ENCODE assay signal across 11 cellular contexts in genomic region chr9:110426052-110426709, GRCh38.
A peak's percentile ranks its signal among the peaks of the same experiment; 100 is the strongest.
DNase-seq lines count a peak whose midpoint lies in the region; ATAC-seq and TF ChIP-seq lines count a peak whose summit lies in the region.
"Had no signal": no experiment of that assay in that cellular context is flagged by ENCODE, and none has a peak within 500 bp of the region (broad histone marks: within the 10 kb centered on the region; RNA-seq: fewer than 3 reads in every experiment).

No MANE protein-coding gene starts in this region.

- H3K4me1 ChIP-seq in OCI-LY7 (ENCODE audit: insufficient read depth, low read length, poor library complexity, severe bottlenecking): no peaks in the 10 kb centered on the region

- no peaks in the 10 kb centered on the region for H3K36me3 Mint-ChIP-seq in WTC11

- H3K4me1 Mint-ChIP-seq in WTC11: no peaks in the 10 kb centered on the region

- no peaks in the 10 kb centered on the region for H3K9me3 Mint-ChIP-seq in WTC11
- H3K9me3 Mint-ChIP-seq: activated T-cell treated with anti-CD3 and anti-CD28 coated beads, Interleukin-2, amount 50 U/mL, for 72 hours had no signal

- H3K4me3 Mint-ChIP-seq in WTC11: no peak overlapping the region
- H3K4me3 Mint-ChIP-seq: activated T-cell treated with anti-CD3 and anti-CD28 coated beads, Interleukin-2, amount 50 U/mL, for 72 hours had no signal

- H3K4me3 ChIP-seq in OCI-LY7 (ENCODE audit: low read depth, low read length, poor library complexity, severe bottlenecking) (no peak overlapping the region), epithelial cell of esophagus (ENCODE audit: low read length) (no peak overlapping the region)

- no peaks in the 10 kb centered on the region for H3K27me3 Mint-ChIP-seq in WTC11 (ENCODE audit: low read depth)

- H3K9me2 ChIP-seq in OCI-LY7 (ENCODE audit: insufficient read depth, low read length): no peaks in the 10 kb centered on the region

- no peak overlapping the region for H2AFZ ChIP-seq in OCI-LY7 (ENCODE audit: low read length)

- CTCF ChIA-PET in OCI-LY7 (lab: Charles Lee; ENCODE audit: unreplicated experiment) (no interaction called here), WTC11 (lab: Charles Lee) (no interaction called here)

- DNase-seq in NCI-H1105 treated with DMSO at 0.1 percent for 48 hours (lab: John Stamatoyannopoulos, UW): peak; percentile 28
- no peak for DNase-seq in NCI-H1105 (lab: John Stamatoyannopoulos, UW)
- no peak for DNase-seq in OCI-LY7 (ENCODE audit: low spot score)
- peak; percentile 52 for DNase-seq in epithelial cell of esophagus (ENCODE audit: low read depth)
- peak; percentile 51 for DNase-seq in renal cortical epithelial cell (ENCODE audit: low read depth)
- no peak for DNase-seq in NCI-H69 (lab: John Stamatoyannopoulos, UW)
- no peak for DNase-seq in WTC11 (ENCODE audit: low spot score)
- DNase-seq: activated T-cell treated with anti-CD3 and anti-CD28 coated beads, Interleukin-2, amount 50 U/mL, for 72 hours; MV-4-11 had no signal

- H3K27ac ChIP-seq in OCI-LY7 (ENCODE audit: low read depth, low read length, poor library complexity, severe bottlenecking): no peak overlapping the region
- H3K27ac ChIP-seq: neutrophil had no signal

- no peaks in the 10 kb centered on the region for H4K20me1 ChIP-seq in OCI-LY7 (ENCODE audit: insufficient read depth, low read length)

- POLR2A ChIA-PET in OCI-LY7 (lab: Charles Lee) (no interaction called here), WTC11 (lab: Charles Lee) (no interaction called here)

- no peaks in the 10 kb centered on the region for H3K9me3 ChIP-seq in OCI-LY7 (ENCODE audit: low read length)
- H3K9me3 ChIP-seq: neutrophil had no signal

- no peak overlapping the region for H3K27ac Mint-ChIP-seq in WTC11
- H3K27ac Mint-ChIP-seq: activated T-cell treated with anti-CD3 and anti-CD28 coated beads, Interleukin-2, amount 50 U/mL, for 72 hours had no signal

- no peaks in the 10 kb centered on the region for H3K36me3 ChIP-seq in OCI-LY7 (ENCODE audit: insufficient read depth, low read length)
- H3K36me3 ChIP-seq: neutrophil had no signal

- H3K4me2 ChIP-seq in OCI-LY7 (ENCODE audit: low read length): no peak overlapping the region

- TF ChIP-seq CTCF in OCI-LY7 (conservative IDR thresholded peaks at IDR 0.05; ENCODE audit: low read length): peak; percentile 57
- peak; percentile 48 for TF ChIP-seq CTCF in epithelial cell of esophagus (IDR thresholded peaks at IDR 0.05; ENCODE audit: insufficient read depth, low read depth, low read length, missing control alignments)
- TF ChIP-seq CTCF in WTC11 (IDR thresholded peaks at IDR 0.05): no peak

- H3K79me2 ChIP-seq in OCI-LY7 (ENCODE audit: insufficient read depth, low read depth, low read length): no peaks in the 10 kb centered on the region

- intact Hi-C loops in OCI-LY7 (cut with micrococcal nuclease; ENCODE audit: unreplicated experiment): loop anchor here (5.0 kb wide), 1 partner anchor 196 kb away; no protein-coding TSS in a partner anchor

- BruUV-seq in OCI-LY7 (replicated peaks; lab: Mats Ljungman, UMichigan): no TSS peak

- ATAC-seq in WTC11 (no peak), GM21360 (IDR thresholded peaks at IDR 0.05; ENCODE audit: unreplicated experiment) (no peak)
- ATAC-seq: activated T-cell treated with anti-CD3 and anti-CD28 coated beads, Interleukin-2, amount 50 U/mL, for 72 hours had no signal

TF ChIP-seq in WTC11, 78 proteins besides CTCF, POLR2A, EP300 and RAD21:
- TF ChIP-seq ZNF219 (CRISPR knock-in tag; IDR thresholded peaks at IDR 0.05; ENCODE audit: borderline replicate concordance) (no peak), TCF7 (CRISPR knock-in tag; IDR thresholded peaks at IDR 0.05; ENCODE audit: low read depth) (no peak), ZNF317 (CRISPR knock-in tag; IDR thresholded peaks at IDR 0.05; ENCODE audit: borderline replicate concordance, low read depth) (no peak), CBFB (CRISPR knock-in tag; IDR thresholded peaks at IDR 0.05; ENCODE audit: low read depth) (no peak), USF2 (CRISPR knock-in tag; IDR thresholded peaks at IDR 0.05) (no peak), GTF2I (CRISPR knock-in tag; conservative IDR thresholded peaks at IDR 0.05) (no peak), ZNF416 (CRISPR knock-in tag; IDR thresholded peaks at IDR 0.05) (no peak), MLX (CRISPR knock-in tag; IDR thresholded peaks at IDR 0.05) (no peak), ATF1 (CRISPR knock-in tag; IDR thresholded peaks at IDR 0.05) (no peak), ZNF263 (CRISPR knock-in tag; IDR thresholded peaks at IDR 0.05; ENCODE audit: low read depth) (no peak), ZNF232 (CRISPR knock-in tag; IDR thresholded peaks at IDR 0.05) (no peak), TEAD4 (CRISPR knock-in tag; IDR thresholded peaks at IDR 0.05) (no peak)
- TF ChIP-seq, protein P1, sequence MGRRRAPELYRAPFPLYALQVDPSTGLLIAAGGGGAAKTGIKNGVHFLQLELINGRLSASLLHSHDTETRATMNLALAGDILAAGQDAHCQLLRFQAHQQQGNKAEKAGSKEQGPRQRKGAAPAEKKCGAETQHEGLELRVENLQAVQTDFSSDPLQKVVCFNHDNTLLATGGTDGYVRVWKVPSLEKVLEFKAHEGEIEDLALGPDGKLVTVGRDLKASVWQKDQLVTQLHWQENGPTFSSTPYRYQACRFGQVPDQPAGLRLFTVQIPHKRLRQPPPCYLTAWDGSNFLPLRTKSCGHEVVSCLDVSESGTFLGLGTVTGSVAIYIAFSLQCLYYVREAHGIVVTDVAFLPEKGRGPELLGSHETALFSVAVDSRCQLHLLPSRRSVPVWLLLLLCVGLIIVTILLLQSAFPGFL (CRISPR knock-in tag; IDR thresholded peaks at IDR 0.05; ENCODE audit: borderline replicate concordance): no peak

Comparison
In these comparisons a context has a peak if more than half of its experiments do, and no peak if none do; other contexts are left out.
1. DNase-seq: peak in NCI-H1105 treated with DMSO at 0.1 percent for 48 hours (single experiment), epithelial cell of esophagus (single experiment) and renal cortical epithelial cell (single experiment); none in NCI-H1105 (single experiment), OCI-LY7 (single experiment), NCI-H69 (single experiment) and WTC11 (single experiment).